Comparison of ENCODE assay signal across 8 cellular contexts in the genomic region with DNA sequence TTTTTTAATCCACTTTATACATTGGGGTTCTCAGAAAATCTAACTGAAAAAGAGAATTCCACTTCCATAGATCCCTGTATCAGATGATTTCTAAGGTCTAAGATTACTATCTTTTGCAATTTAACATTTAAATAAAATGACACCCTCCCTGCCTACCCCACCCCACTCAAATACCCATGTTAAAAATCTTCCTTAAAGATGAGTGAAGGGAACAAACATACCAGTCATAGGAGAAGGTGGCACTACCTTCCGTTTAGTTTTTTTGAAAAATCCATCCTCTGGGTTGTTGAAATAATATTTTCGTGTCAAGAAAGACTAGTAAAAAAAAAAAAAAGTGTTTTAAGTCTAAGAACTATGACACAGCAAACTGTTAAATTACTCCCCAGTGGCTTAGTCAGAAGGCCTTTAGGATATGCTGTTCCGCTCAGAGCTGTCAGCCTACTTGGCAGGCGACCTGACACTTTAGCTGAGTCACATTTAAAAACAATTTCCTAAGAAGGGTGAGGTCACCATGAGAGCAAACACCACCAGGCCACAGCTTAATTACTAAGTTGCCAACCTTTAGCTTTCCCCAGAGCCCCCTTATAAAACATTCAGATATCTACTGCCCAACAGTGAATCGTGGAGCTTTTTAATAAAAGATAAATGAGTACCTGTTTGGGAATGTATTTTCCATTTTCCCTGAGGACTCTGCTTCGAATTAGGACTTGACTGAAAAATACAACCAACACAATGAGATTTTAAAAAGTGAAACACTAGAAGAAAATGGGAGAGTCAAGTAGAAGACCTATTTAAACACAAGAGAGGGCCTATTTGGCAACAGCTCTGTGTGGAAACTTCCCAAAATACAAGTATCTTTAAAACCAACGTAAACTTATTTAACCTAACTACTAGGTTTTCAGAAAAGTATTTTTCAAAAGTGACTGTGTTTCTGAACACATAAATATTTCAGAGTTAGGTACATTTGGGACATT. TPM values are rescaled to one million over a fixed set of nuclear protein-coding genes. Genes with fewer than 3 reads are reported as not detected.
DNase-seq lines count a peak whose midpoint lies in the region; ATAC-seq and TF ChIP-seq lines count a peak whose summit lies in the region.

No MANE protein-coding gene starts in this region.

- H4K91ac ChIP-seq in mesenchymal stem cell (ENCODE audit: low read length) = no peak overlapping the region

- 0% methylated on average over 3 of the region's 7 CpGs for WGBS in mesenchymal stem cell

- H3K18ac ChIP-seq in mesenchymal stem cell (ENCODE audit: low read depth in 1 of 2, low read length in 2 of 2) = peak overlapping the region in 1 of 2 experiments; percentile 81

- no peak for TF ChIP-seq CTCF in RWPE2 (IDR thresholded peaks at IDR 0.05; ENCODE audit: poor library complexity, severe bottlenecking)
- TF ChIP-seq CTCF in tibial artery (IDR thresholded peaks at IDR 0.05) = no peak

- no peak overlapping the region for H2AFZ ChIP-seq in mesenchymal stem cell (ENCODE audit: low read depth, low read length)

- no peak overlapping the region for H3K4ac ChIP-seq in mesenchymal stem cell (ENCODE audit: low read depth in 1 of 2, low read length in 2 of 2)

- H3K79me1 ChIP-seq in mesenchymal stem cell (replicated peaks; ENCODE audit: low read length, poor library complexity, severe bottlenecking) = peaks cover 17% of the 10 kb centered on the region

- DNase-seq in activated effector memory CD4-positive, alpha-beta T cell treated with anti-CD3 and anti-CD28 coated beads, Interleukin-2, amount 50 U/mL, for 16 hours = peak; percentile 54
- no peak for DNase-seq in activated effector memory CD4-positive, alpha-beta T cell treated with Interleukin-2 at 50 U/mL for 16 hours
- peak; percentile 80 for DNase-seq in RWPE2 (ENCODE audit: low spot score)
- DNase-seq in dermis blood vessel endothelial cell = peak; percentile 98
- DNase-seq in mesenchymal stem cell = peak; percentile 98
- peak; percentile 88 to 92 for DNase-seq in tibial artery
- DNase-seq in stimulated activated naive CD4-positive, alpha-beta T cell (lab: John Stamatoyannopoulos, UW) = no peak

- H3K36me3 ChIP-seq in RWPE2 (ENCODE audit: low read depth) (peaks cover 58% of the 10 kb centered on the region), mesenchymal stem cell (ENCODE audit: control insufficient read depth in 1 of 2, insufficient read depth in 2 of 2, low read depth in 1 of 2, low read length in 2 of 2) (peaks cover 19 to 59% of the 10 kb centered on the region in 2 experiments), tibial artery (peaks cover 26 to 46% (median 29%) of the 10 kb centered on the region in 3 donors)

- H2BK15ac ChIP-seq in mesenchymal stem cell (ENCODE audit: low read depth, poor library complexity, severe bottlenecking) = no peak overlapping the region

- no peak overlapping the region for H2AK5ac ChIP-seq in mesenchymal stem cell (ENCODE audit: low read length, severe bottlenecking)

- no peak overlapping the region for H2BK120ac ChIP-seq in mesenchymal stem cell (ENCODE audit: low read depth, low read length)

- H3K27ac ChIP-seq in RWPE2 (ENCODE audit: poor library complexity, severe bottlenecking) (peak overlapping the region; percentile 68), mesenchymal stem cell (ENCODE audit: low read length, poor library complexity, severe bottlenecking) (peak overlapping the region; percentile 78), tibial artery (peak overlapping the region; percentile 77 to 79)

- no peaks in the 10 kb centered on the region for H3K27me3 ChIP-seq in RWPE2 (ENCODE audit: insufficient read depth, poor library complexity, severe bottlenecking)
- no peaks in the 10 kb centered on the region for H3K27me3 ChIP-seq in mesenchymal stem cell (ENCODE audit: control insufficient read depth in 1 of 2, insufficient read depth in 1 of 2, low read length in 2 of 2)
- H3K27me3 ChIP-seq in tibial artery = no peaks in the 10 kb centered on the region

- peak overlapping the region; percentile 88 for H3K9ac ChIP-seq in mesenchymal stem cell (ENCODE audit: low read length)

- H3K4me3 ChIP-seq in RWPE2 (ENCODE audit: severe bottlenecking) = no peak overlapping the region
- peak overlapping the region in 1 of 2 experiments; percentile 59 for H3K4me3 ChIP-seq in mesenchymal stem cell (ENCODE audit: insufficient read depth in 1 of 2, low read depth in 1 of 2, low read length in 2 of 2)
- H3K4me3 ChIP-seq in tibial artery = no peak overlapping the region

- H2BK12ac ChIP-seq in mesenchymal stem cell (ENCODE audit: low read length in 2 of 2) = no peak overlapping the region

- H4K8ac ChIP-seq in mesenchymal stem cell (ENCODE audit: low read length) = no peak overlapping the region

- no peaks in the 10 kb centered on the region for H3K9me3 ChIP-seq in RWPE2 (ENCODE audit: severe bottlenecking)
- no peaks in the 10 kb centered on the region for H3K9me3 ChIP-seq in mesenchymal stem cell (ENCODE audit: control insufficient read depth, low read length)
- no peaks in the 10 kb centered on the region for H3K9me3 ChIP-seq in tibial artery

- no peak overlapping the region for H3K4me2 ChIP-seq in mesenchymal stem cell (ENCODE audit: low read length, poor library complexity, severe bottlenecking)

- H3K23ac ChIP-seq in mesenchymal stem cell (ENCODE audit: low read length in 2 of 2) = no peak overlapping the region

- H2BK5ac ChIP-seq in mesenchymal stem cell (ENCODE audit: low read depth, low read length, poor library complexity, severe bottlenecking) = no peak overlapping the region

- intact Hi-C loops in tibial artery (cut with DNase I; ENCODE audit: low total_unique reads) = loop anchor here (2.0 kb wide), 1 partner anchor 28 kb away; no protein-coding TSS in a partner anchor

- peaks cover 18% of the 10 kb centered on the region for H3K4me1 ChIP-seq in RWPE2 (ENCODE audit: insufficient read depth, poor library complexity, severe bottlenecking)
- H3K4me1 ChIP-seq in mesenchymal stem cell (ENCODE audit: control insufficient read depth, insufficient read depth, low read depth, low read length) = peaks cover 3% of the 10 kb centered on the region
- peaks cover 0 to 28% (median 14%) of the 10 kb centered on the region in 4 donors for H3K4me1 ChIP-seq in tibial artery

- ATAC-seq in RWPE2 (ENCODE audit: low read depth) = peak; percentile 99
- ATAC-seq in GM18868 (IDR thresholded peaks at IDR 0.05; ENCODE audit: unreplicated experiment) = no peak

- no peak overlapping the region for H3K14ac ChIP-seq in mesenchymal stem cell (ENCODE audit: low read length in 2 of 2)

RNA-seq across cellular contexts. Expression of a gene that starts 9.6 kb away (rescaled TPM):
- 44.6 and 121 TPM in 2 replicates for total RNA-seq in dermis blood vessel endothelial cell
- polyA plus RNA-seq in mesenchymal stem cell (2013, experiment 1 of 2) = 66.0 TPM
- 68.3 TPM for polyA plus RNA-seq in mesenchymal stem cell (2013, experiment 2 of 2)

RNA-seq across cellular contexts. Expression of a gene that starts 24.8 kb away (rescaled TPM):
- 0.68 and 0.84 TPM in 2 replicates for total RNA-seq in dermis blood vessel endothelial cell
- 2.9 TPM for polyA plus RNA-seq in mesenchymal stem cell (2013, experiment 1 of 2)
- polyA plus RNA-seq in mesenchymal stem cell (2013, experiment 2 of 2) = 2.9 TPM

RNA-seq across cellular contexts. Expression of a gene that starts 43.4 kb away (rescaled TPM):
- total RNA-seq in dermis blood vessel endothelial cell = 33.1 and 50.4 TPM in 2 replicates
- polyA plus RNA-seq in mesenchymal stem cell (2013, experiment 1 of 2) = 13.7 TPM
- polyA plus RNA-seq in mesenchymal stem cell (2013, experiment 2 of 2) = 14.3 TPM

RNA-seq across cellular contexts. Expression of a gene that starts 49.2 kb away (rescaled TPM):
- total RNA-seq in dermis blood vessel endothelial cell = 15.0 and 37.2 TPM in 2 replicates
- polyA plus RNA-seq in mesenchymal stem cell (2013, experiment 1 of 2) = 2.6 TPM
- 2.8 TPM for polyA plus RNA-seq in mesenchymal stem cell (2013, experiment 2 of 2)

Comparison
In these comparisons a context has a peak if more than half of its experiments do, and no peak if none do; other contexts are left out.
1. DNase-seq: peak in activated effector memory CD4-positive, alpha-beta T cell treated with anti-CD3 and anti-CD28 coated beads, Interleukin-2, amount 50 U/mL, for 16 hours (single experiment), RWPE2 (single experiment), dermis blood vessel endothelial cell (single experiment), mesenchymal stem cell (single experiment) and tibial artery (2 of 2); none in activated effector memory CD4-positive, alpha-beta T cell treated with Interleukin-2 at 50 U/mL for 16 hours (single experiment) and stimulated activated naive CD4-positive, alpha-beta T cell (0 of 6).
2. Peak in every context shown above with its lines, with median percentiles within 50 percentile points of each other: H3K27ac ChIP-seq.